1 cellular context compared by ENCODE assay signal in genomic region chr22:50581031-50581949, GRCh38.
TF ChIP-seq lines count a peak whose summit lies in the region.

No MANE protein-coding gene starts in this region.

TF ChIP-seq in GM12878, 131 proteins besides CTCF, POLR2A, EP300 and RAD21:
- TF ChIP-seq ZBTB33 (IDR thresholded peaks at IDR 0.05) (no peak), USF2 (IDR thresholded peaks at IDR 0.05; ENCODE audit: borderline replicate concordance, low read depth, low read length) (no peak), TCF7 (IDR thresholded peaks at IDR 0.05; ENCODE audit: borderline replicate concordance) (no peak), ZNF274 (IDR thresholded peaks at IDR 0.05; ENCODE audit: insufficient read depth, insufficient read length) (no peak), GATAD2B (conservative IDR thresholded peaks at IDR 0.05; ENCODE audit: low read depth) (no peak), MYC (IDR thresholded peaks at IDR 0.05; ENCODE audit: insufficient read depth, insufficient read length, insufficient replicate concordance, low read length, severe bottlenecking) (no peak), KDM1A (IDR thresholded peaks at IDR 0.05; ENCODE audit: borderline replicate concordance) (no peak), ZBTB40 (IDR thresholded peaks at IDR 0.05; ENCODE audit: borderline replicate concordance) (0 out of 2 replicates have a peak, but pooled peaks have one; percentile 6), TAF1 (IDR thresholded peaks at IDR 0.05; ENCODE audit: borderline replicate concordance, low read depth, low read length) (no peak), PRDM15 (CRISPR knock-in tag; IDR thresholded peaks at IDR 0.05) (no peak), POLR2AphosphoS5 (IDR thresholded peaks at IDR 0.05; ENCODE audit: low read length) (peak; percentile 8; the same call in 1 of the 2 replicates), NFYA (IDR thresholded peaks at IDR 0.05; ENCODE audit: borderline replicate concordance, low read depth, low read length) (no peak), JUND (IDR thresholded peaks at IDR 0.05; ENCODE audit: low read depth, low read length) (no peak)
TF ChIP-seq in GM12878: peak in this region for 2.
